Comparison of ENCODE assay signal across 10 cellular contexts in genomic region chr5:14914603-14915277, GRCh38. TPM values are rescaled to one million over a fixed set of nuclear protein-coding genes. Genes with fewer than 3 reads are reported as not detected.
A peak's percentile ranks its signal among the peaks of the same experiment; 100 is the strongest.
DNase-seq lines count a peak whose midpoint lies in the region; TF ChIP-seq lines count a peak whose summit lies in the region.
"Had no signal": no experiment of that assay in that cellular context is flagged by ENCODE, and none has a peak within 500 bp of the region (broad histone marks: within the 10 kb centered on the region; RNA-seq: fewer than 3 reads in every experiment).

No MANE protein-coding gene starts in this region.

- no peaks in the 10 kb centered on the region for H3K36me3 ChIP-seq in breast epithelium
- H3K36me3 ChIP-seq: HAP-1 had no signal

- H3K4me3 ChIP-seq in breast epithelium = no peak overlapping the region
- H3K4me3 ChIP-seq: HAP-1 had no signal

- no peaks in the 10 kb centered on the region for H3K27me3 ChIP-seq in breast epithelium

- no peak for TF ChIP-seq CTCF in breast epithelium (IDR thresholded peaks at IDR 0.05)
- TF ChIP-seq CTCF in nephron (IDR thresholded peaks at IDR 0.05; ENCODE audit: unreplicated experiment in 3 of 3) = no peak
- TF ChIP-seq CTCF in glutamatergic neuron (IDR thresholded peaks at IDR 0.05; ENCODE audit: partially characterized antibody, unreplicated experiment) = no peak

- no peaks in the 10 kb centered on the region for H3K36me3 Mint-ChIP-seq in nephron (ENCODE audit: low read depth)
- H3K36me3 Mint-ChIP-seq in glutamatergic neuron (ENCODE audit: unreplicated experiment) = no peaks in the 10 kb centered on the region

- no peaks in the 10 kb centered on the region for H3K9me3 ChIP-seq in breast epithelium
- H3K9me3 ChIP-seq: HAP-1 had no signal

- peaks cover 2 to 16% of the 10 kb centered on the region in 2 donors for H3K4me1 ChIP-seq in breast epithelium
- H3K4me1 ChIP-seq: HAP-1 had no signal

- H3K27me3 Mint-ChIP-seq in nephron (ENCODE audit: low read depth) = no peaks in the 10 kb centered on the region
- peaks cover 3% of the 10 kb centered on the region for H3K27me3 Mint-ChIP-seq in glutamatergic neuron (ENCODE audit: unreplicated experiment)

- H3K4me3 Mint-ChIP-seq in nephron (no peak overlapping the region), glutamatergic neuron (ENCODE audit: unreplicated experiment) (no peak overlapping the region)

- peaks cover 3% of the 10 kb centered on the region for H3K9me3 Mint-ChIP-seq in nephron
- peaks cover 1% of the 10 kb centered on the region for H3K9me3 Mint-ChIP-seq in glutamatergic neuron (ENCODE audit: unreplicated experiment)

- DNase-seq in EL (peak; percentile 71), LHCN-M2 (ENCODE audit: low read depth) (peak; percentile 84), breast epithelium (ENCODE audit: low spot score in 2 of 2) (no peak), NCI-H2107 treated with DMSO at 0.1 percent for 48 hours (lab: John Stamatoyannopoulos, UW; ENCODE audit: unreplicated experiment) (no peak), glutamatergic neuron (no peak)
- DNase-seq in activated CD8-positive, alpha-beta memory T cell treated with anti-CD3 and anti-CD28 coated beads, Interleukin-2, amount 50 U/mL, for 4 hours = no peak
- DNase-seq: activated CD8-positive, alpha-beta memory T cell treated with anti-CD3 and anti-CD28 coated beads for 24 hours; NCI-H187 had no signal

- H3K27ac Mint-ChIP-seq in nephron = peak overlapping the region in 2 of 3 experiments; percentile 20 to 72
- H3K27ac Mint-ChIP-seq in glutamatergic neuron (ENCODE audit: unreplicated experiment) = no peak overlapping the region

- H3K4me1 Mint-ChIP-seq in nephron (no peaks in the 10 kb centered on the region), glutamatergic neuron (ENCODE audit: low read depth, unreplicated experiment) (no peaks in the 10 kb centered on the region)

- TF ChIP-seq POLR2A in breast epithelium (IDR thresholded peaks at IDR 0.05) = no peak

- intact Hi-C loops in breast epithelium (cut with DNase I; ENCODE audit: low total_unique reads) = no loop called here

- peak overlapping the region; percentile 46 to 71 for H3K27ac ChIP-seq in breast epithelium

RNA-seq across cellular contexts. Expression of gene ANKH, which starts 43.2 kb away (rescaled TPM):
- 18.5 and 27.3 TPM in 2 replicates for total RNA-seq in LHCN-M2 (2014; rRNA removed)
- polyA plus RNA-seq in LHCN-M2 (2012) = 22.4 TPM
- 10 to 100 TPM; 31.5 to 83.1 (median 52.1) TPM for total RNA-seq in breast epithelium
- 83.3 TPM for total RNA-seq in glutamatergic neuron (ENCODE audit: unreplicated experiment)

Comparison
In these comparisons a context has a peak if more than half of its experiments do, and no peak if none do; other contexts are left out.
1. DNase-seq: peak in EL (single experiment) and LHCN-M2 (single experiment); none in breast epithelium (0 of 2), NCI-H2107 treated with DMSO at 0.1 percent for 48 hours (single experiment), glutamatergic neuron (single experiment) and activated CD8-positive, alpha-beta memory T cell treated with anti-CD3 and anti-CD28 coated beads, Interleukin-2, amount 50 U/mL, for 4 hours (single experiment).